1 cellular context compared by ENCODE assay signal in genomic region chr5:124397290-124397689, GRCh38.
TF ChIP-seq lines count a peak whose summit lies in the region.

No MANE protein-coding gene starts in this region.

TF ChIP-seq in GM23338, 12 proteins besides CTCF, POLR2A, EP300 and RAD21 (continued from another document):
- TF ChIP-seq ZNF462 (CRISPR knock-in tag; IDR thresholded peaks at IDR 0.05), result no peak
- TF ChIP-seq CREB1 (CRISPR knock-in tag; IDR thresholded peaks at IDR 0.05; ENCODE audit: low read depth), result no peak
- no peak for TF ChIP-seq EZH2 (IDR thresholded peaks at IDR 0.05; ENCODE audit: low read depth, unreplicated experiment)
- no peak for TF ChIP-seq JUNB (IDR thresholded peaks at IDR 0.05; ENCODE audit: unreplicated experiment)
- TF ChIP-seq ZNF114 (CRISPR knock-in tag; IDR thresholded peaks at IDR 0.05), result no peak
- TF ChIP-seq ETS1 (IDR thresholded peaks at IDR 0.05), result no peak
- no peak for TF ChIP-seq EZH2phosphoT487 (IDR thresholded peaks at IDR 0.05; ENCODE audit: unreplicated experiment)
- no peak for TF ChIP-seq STAT1 (IDR thresholded peaks at IDR 0.05; ENCODE audit: unreplicated experiment)
- TF ChIP-seq REST (IDR thresholded peaks at IDR 0.05; ENCODE audit: unreplicated experiment), result no peak
TF ChIP-seq in GM23338: peak in this region for 0.
